Comparison of ENCODE assay signal across 20 cellular contexts in genomic region chr15:60800729-60801072, GRCh38.
A peak's percentile ranks its signal among the peaks of the same experiment; 100 is the strongest.
DNase-seq lines count a peak whose midpoint lies in the region; ATAC-seq and TF ChIP-seq lines count a peak whose summit lies in the region.
"Had no signal": no experiment of that assay in that cellular context is flagged by ENCODE, and none has a peak within 500 bp of the region (broad histone marks: within the 10 kb centered on the region; RNA-seq: fewer than 3 reads in every experiment).

No MANE protein-coding gene starts in this region.

- peak overlapping the region; percentile 91 for H3K27ac Mint-ChIP-seq in activated CD4-positive, alpha-beta memory T cell treated with anti-CD3 and anti-CD28 coated beads for 36 hours
- no peak overlapping the region for H3K27ac Mint-ChIP-seq in activated CD4-positive, alpha-beta memory T cell treated with anti-CD3 and anti-CD28 coated beads, Interleukin-2, amount 10 ng/mL, durations not matched to agents 7 days and 5 days
- peak overlapping the region; percentile 97 for H3K27ac Mint-ChIP-seq in activated T-helper 17 cell treated with anti-CD3 and anti-CD28 coated beads, Interleukin-2, amount 50 U/mL, for 72 hours
- H3K27ac Mint-ChIP-seq: progenitor cell of endocrine pancreas had no signal

- no peak overlapping the region for H3K4me3 Mint-ChIP-seq in activated CD4-positive, alpha-beta memory T cell treated with anti-CD3 and anti-CD28 coated beads for 36 hours
- no peak overlapping the region for H3K4me3 Mint-ChIP-seq in activated CD4-positive, alpha-beta memory T cell treated with anti-CD3 and anti-CD28 coated beads, Interleukin-2, amount 10 ng/mL, durations not matched to agents 7 days and 5 days
- H3K4me3 Mint-ChIP-seq in activated T-helper 17 cell treated with anti-CD3 and anti-CD28 coated beads, Interleukin-2, amount 50 U/mL, for 72 hours = peak overlapping the region; percentile 87

- H3K27me3 ChIP-seq in hepatocyte = no peaks in the 10 kb centered on the region
- H3K27me3 ChIP-seq: adrenal gland; BLaER1 treated with 17β-estradiol and CSF1 and Interleukin-3, amounts not matched to agents 10 nM and 100 nM; thyroid gland had no signal

- H2AFZ ChIP-seq in hepatocyte = no peak overlapping the region

- POLR2A ChIA-PET in activated CD4-positive, alpha-beta memory T cell treated with anti-CD3 and anti-CD28 coated beads for 36 hours (lab: Charles Lee) = no interaction called here
- POLR2A ChIA-PET in activated CD4-positive, alpha-beta memory T cell treated with anti-CD3 and anti-CD28 coated beads, Interleukin-2, amount 10 ng/mL, durations not matched to agents 7 days and 5 days (lab: Charles Lee) = no interaction called here

- no peak for DNase-seq in activated CD4-positive, alpha-beta memory T cell treated with anti-CD3 and anti-CD28 coated beads for 36 hours
- DNase-seq in activated CD4-positive, alpha-beta memory T cell treated with anti-CD3 and anti-CD28 coated beads, Interleukin-2, amount 10 ng/mL, durations not matched to agents 7 days and 5 days = no peak
- DNase-seq in left lobe of liver (ENCODE audit: low spot score) (peak; percentile 63), hepatocyte (ENCODE audit: low spot score) (no peak), HuH-7 (ENCODE audit: low spot score) (no peak)
- DNase-seq: activated CD8-positive, alpha-beta memory T cell treated with anti-CD3 and anti-CD28 coated beads, Interleukin-2, amount 50 U/mL, for 48 hours; adrenal gland; DMS153; head of caudate nucleus; NCI-H1417; NCI-H2171 treated with DMSO at 0.1 percent for 48 hours; SHP77 treated with DMSO at 0.1 percent for 48 hours; thyroid gland had no signal

- CTCF ChIA-PET in activated CD4-positive, alpha-beta memory T cell treated with anti-CD3 and anti-CD28 coated beads for 36 hours (lab: Charles Lee) = no interaction called here
- CTCF ChIA-PET in activated CD4-positive, alpha-beta memory T cell treated with anti-CD3 and anti-CD28 coated beads, Interleukin-2, amount 10 ng/mL, durations not matched to agents 7 days and 5 days (lab: Charles Lee) = interaction anchor here (2.0 kb wide), 1 partner anchor 13 kb away, joined by 7 read pairs; no protein-coding TSS in a partner anchor

- no peaks in the 10 kb centered on the region for H4K20me1 ChIP-seq in hepatocyte (ENCODE audit: insufficient read depth, poor library complexity, severe bottlenecking)
- H4K20me1 ChIP-seq: BLaER1 treated with 17β-estradiol and CSF1 and Interleukin-3, amounts not matched to agents 10 nM and 100 nM had no signal

- TF ChIP-seq CTCF in hepatocyte (IDR thresholded peaks at IDR 0.05; ENCODE audit: poor library complexity) = no peak

- no peak for ATAC-seq in activated T-helper 17 cell treated with anti-CD3 and anti-CD28 coated beads, Interleukin-2, amount 50 U/mL, for 72 hours (replicated peaks)
- ATAC-seq in left lobe of liver = peak; percentile 86
- no peak for ATAC-seq in GM19455 (IDR thresholded peaks at IDR 0.05; ENCODE audit: unreplicated experiment)
- ATAC-seq: esophagus mucosa had no signal

- H3K36me3 Mint-ChIP-seq in activated CD4-positive, alpha-beta memory T cell treated with anti-CD3 and anti-CD28 coated beads for 36 hours = peaks cover under 1% of the 10 kb centered on the region
- no peaks in the 10 kb centered on the region for H3K36me3 Mint-ChIP-seq in activated CD4-positive, alpha-beta memory T cell treated with anti-CD3 and anti-CD28 coated beads, Interleukin-2, amount 10 ng/mL, durations not matched to agents 7 days and 5 days (ENCODE audit: low read depth)
- H3K36me3 Mint-ChIP-seq in activated T-helper 17 cell treated with anti-CD3 and anti-CD28 coated beads, Interleukin-2, amount 50 U/mL, for 72 hours (ENCODE audit: low read depth) = no peaks in the 10 kb centered on the region

- H3K27me3 Mint-ChIP-seq in activated CD4-positive, alpha-beta memory T cell treated with anti-CD3 and anti-CD28 coated beads for 36 hours = no peaks in the 10 kb centered on the region
- peaks cover 7% of the 10 kb centered on the region for H3K27me3 Mint-ChIP-seq in activated CD4-positive, alpha-beta memory T cell treated with anti-CD3 and anti-CD28 coated beads, Interleukin-2, amount 10 ng/mL, durations not matched to agents 7 days and 5 days
- no peaks in the 10 kb centered on the region for H3K27me3 Mint-ChIP-seq in activated T-helper 17 cell treated with anti-CD3 and anti-CD28 coated beads, Interleukin-2, amount 50 U/mL, for 72 hours

- no peaks in the 10 kb centered on the region for H3K9me2 ChIP-seq in hepatocyte (replicated peaks; ENCODE audit: insufficient read depth)

- H3K9me3 Mint-ChIP-seq in activated CD4-positive, alpha-beta memory T cell treated with anti-CD3 and anti-CD28 coated beads for 36 hours = peaks cover 1% of the 10 kb centered on the region
- peaks cover 3% of the 10 kb centered on the region for H3K9me3 Mint-ChIP-seq in activated CD4-positive, alpha-beta memory T cell treated with anti-CD3 and anti-CD28 coated beads, Interleukin-2, amount 10 ng/mL, durations not matched to agents 7 days and 5 days
- H3K9me3 Mint-ChIP-seq in activated T-helper 17 cell treated with anti-CD3 and anti-CD28 coated beads, Interleukin-2, amount 50 U/mL, for 72 hours = no peaks in the 10 kb centered on the region

- no peak overlapping the region for H3K4me3 ChIP-seq in skin epidermis
- no peak overlapping the region for H3K4me3 ChIP-seq in hepatocyte
- H3K4me3 ChIP-seq: adrenal gland; BLaER1 treated with 17β-estradiol and CSF1 and Interleukin-3, amounts not matched to agents 10 nM and 100 nM; cardiac muscle cell; thyroid gland had no signal

- no peaks in the 10 kb centered on the region for H3K79me2 ChIP-seq in hepatocyte

- H3K9me3 ChIP-seq in hepatocyte (ENCODE audit: low read depth) = no peaks in the 10 kb centered on the region
- H3K9me3 ChIP-seq: adrenal gland, thyroid gland had no signal

- no peaks in the 10 kb centered on the region for H3K4me1 ChIP-seq in hepatocyte (ENCODE audit: insufficient read depth)

- WGBS in hepatocyte (ENCODE audit: low lambda C conversion rate, missing lambda C conversion rate) = 72% methylated on average over 5 of the region's 5 CpGs

- H3K27ac ChIP-seq in skin epidermis (peak overlapping the region in 18 of 21 experiments; percentile 8 to 85 (median 62)), hepatocyte (no peak overlapping the region)
- H3K27ac ChIP-seq: BLaER1 treated with 17β-estradiol and CSF1 and Interleukin-3, amounts not matched to agents 10 nM and 100 nM; cardiac muscle cell; thyroid gland had no signal

- H3K4me1 Mint-ChIP-seq in activated CD4-positive, alpha-beta memory T cell treated with anti-CD3 and anti-CD28 coated beads for 36 hours (ENCODE audit: low read depth) = peaks cover 83% of the 10 kb centered on the region
- H3K4me1 Mint-ChIP-seq in activated CD4-positive, alpha-beta memory T cell treated with anti-CD3 and anti-CD28 coated beads, Interleukin-2, amount 10 ng/mL, durations not matched to agents 7 days and 5 days = peaks cover 38% of the 10 kb centered on the region
- peaks cover 68% of the 10 kb centered on the region for H3K4me1 Mint-ChIP-seq in activated T-helper 17 cell treated with anti-CD3 and anti-CD28 coated beads, Interleukin-2, amount 50 U/mL, for 72 hours

- H3K4me2 ChIP-seq in hepatocyte = no peak overlapping the region
- H3K4me2 ChIP-seq: BLaER1 treated with 17β-estradiol and CSF1 and Interleukin-3, amounts not matched to agents 10 nM and 100 nM had no signal

- intact Hi-C loops in activated CD4-positive, alpha-beta memory T cell treated with anti-CD3 and anti-CD28 coated beads for 36 hours (cut with micrococcal nuclease) = loop anchor here (1.0 kb wide), 7 partner anchors 12 to 216 kb away; no protein-coding TSS in a partner anchor

- no peaks in the 10 kb centered on the region for H3K36me3 ChIP-seq in hepatocyte (replicated peaks; ENCODE audit: insufficient read depth, low read depth)
- H3K36me3 ChIP-seq: adrenal gland; BLaER1 treated with 17β-estradiol and CSF1 and Interleukin-3, amounts not matched to agents 10 nM and 100 nM; cardiac muscle cell; thyroid gland had no signal
